Comparison of ENCODE assay signal across 24 cellular contexts in the genomic region with DNA sequence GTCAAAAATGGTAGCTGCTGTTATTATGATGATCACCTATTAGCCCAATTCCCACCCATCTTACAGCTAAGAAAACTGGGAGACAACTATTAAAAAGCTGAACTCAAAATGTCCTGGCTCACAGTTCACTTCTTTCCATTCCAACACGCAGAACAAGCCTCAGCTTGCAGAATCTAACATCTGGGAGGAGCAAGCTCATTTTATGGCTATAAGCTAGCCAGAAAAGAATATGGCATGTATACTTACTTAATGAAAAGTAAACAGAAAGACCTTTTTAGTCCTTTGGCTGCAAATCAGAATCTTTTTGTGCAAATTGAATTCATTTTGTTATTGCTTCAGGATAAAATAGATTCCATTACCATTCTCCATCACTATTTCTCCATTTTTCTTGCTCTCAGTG.
"Had no signal": no experiment of that assay in that cellular context is flagged by ENCODE, and none has a peak within 500 bp of the region (broad histone marks: within the 10 kb centered on the region; RNA-seq: fewer than 3 reads in every experiment).

No MANE protein-coding gene starts in this region.

- H3K36me3 ChIP-seq: spleen, vagina had no signal

- H3K4me1 Mint-ChIP-seq: activated B cell treated with CpG ODN at 0.5 μM for 24 hours; activated CD4-positive, alpha-beta T cell treated with anti-CD3 and anti-CD28 coated beads for 36 hours; natural killer cell had no signal

- ATAC-seq: activated CD4-positive, alpha-beta T cell treated with anti-CD3 and anti-CD28 coated beads for 36 hours; body of pancreas; left ventricle myocardium superior; natural killer cell had no signal

- H3K4me3 ChIP-seq: body of pancreas, spleen, testis, vagina had no signal

- H3K27ac Mint-ChIP-seq: activated B cell treated with CpG ODN at 0.5 μM for 24 hours; activated CD4-positive, alpha-beta T cell treated with anti-CD3 and anti-CD28 coated beads for 36 hours; activated naive CD4-positive, alpha-beta T cell treated with anti-CD3 and anti-CD28 coated beads for 36 hours; natural killer cell; T-helper 1 cell treated with Interleukin-12 subunit alpha and Interleukin-12 subunit beta and Interleukin-4 antibody, amounts not matched to agents 30 μg/mL and 1 μg/mL, for 36 hours had no signal

- H3K9me3 Mint-ChIP-seq: activated B cell treated with CpG ODN at 0.5 μM for 24 hours; activated naive CD4-positive, alpha-beta T cell treated with anti-CD3 and anti-CD28 coated beads for 36 hours; T-helper 1 cell treated with Interleukin-12 subunit alpha and Interleukin-12 subunit beta and Interleukin-4 antibody, amounts not matched to agents 30 μg/mL and 1 μg/mL, for 36 hours had no signal

- H3K27me3 ChIP-seq: body of pancreas, spleen, testis, vagina had no signal

- DNase-seq: activated B cell treated with CpG ODN at 0.5 μM for 24 hours; activated CD4-positive, alpha-beta T cell treated with anti-CD3 and anti-CD28 coated beads for 36 hours; activated CD4-positive, alpha-beta T cell treated with anti-CD3 and anti-CD28 coated beads, Interleukin-2, amount 50 U/mL, for 4 hours; activated effector memory CD4-positive, alpha-beta T cell treated with Interleukin-2 at 50 U/mL for 16 hours; activated naive CD4-positive, alpha-beta T cell treated with anti-CD3 and anti-CD28 coated beads for 36 hours; activated T-cell treated with anti-CD3 and anti-CD28 coated beads, Interleukin-2, amount 50 U/mL, for 48 hours; body of pancreas; caudate nucleus; dermis blood vessel endothelial cell; effector CD8-positive, alpha-beta T cell; foreskin melanocyte; glutamatergic neuron; hippocampal formation; left ventricle myocardium superior; midbrain; natural killer cell; retina; spleen; stimulated activated CD4-positive, alpha-beta T cell treated with anti-CD3 and anti-CD28 coated beads, Interleukin-4, amount 100 ng/mL, for 1 hour; stimulated activated naive CD4-positive, alpha-beta T cell; T1000; testis had no signal

- H3K9me3 ChIP-seq: body of pancreas, spleen, testis, vagina had no signal

- H3K4me1 ChIP-seq: body of pancreas, spleen, testis, vagina had no signal

- H3K27ac ChIP-seq: body of pancreas, spleen, testis, vagina had no signal

- H3K4me3 Mint-ChIP-seq: activated B cell treated with CpG ODN at 0.5 μM for 24 hours; activated CD4-positive, alpha-beta T cell treated with anti-CD3 and anti-CD28 coated beads for 36 hours; activated naive CD4-positive, alpha-beta T cell treated with anti-CD3 and anti-CD28 coated beads for 36 hours; natural killer cell; T-helper 1 cell treated with Interleukin-12 subunit alpha and Interleukin-12 subunit beta and Interleukin-4 antibody, amounts not matched to agents 30 μg/mL and 1 μg/mL, for 36 hours had no signal
